Comparison of ENCODE assay signal across 8 cellular contexts in the genomic region with DNA sequence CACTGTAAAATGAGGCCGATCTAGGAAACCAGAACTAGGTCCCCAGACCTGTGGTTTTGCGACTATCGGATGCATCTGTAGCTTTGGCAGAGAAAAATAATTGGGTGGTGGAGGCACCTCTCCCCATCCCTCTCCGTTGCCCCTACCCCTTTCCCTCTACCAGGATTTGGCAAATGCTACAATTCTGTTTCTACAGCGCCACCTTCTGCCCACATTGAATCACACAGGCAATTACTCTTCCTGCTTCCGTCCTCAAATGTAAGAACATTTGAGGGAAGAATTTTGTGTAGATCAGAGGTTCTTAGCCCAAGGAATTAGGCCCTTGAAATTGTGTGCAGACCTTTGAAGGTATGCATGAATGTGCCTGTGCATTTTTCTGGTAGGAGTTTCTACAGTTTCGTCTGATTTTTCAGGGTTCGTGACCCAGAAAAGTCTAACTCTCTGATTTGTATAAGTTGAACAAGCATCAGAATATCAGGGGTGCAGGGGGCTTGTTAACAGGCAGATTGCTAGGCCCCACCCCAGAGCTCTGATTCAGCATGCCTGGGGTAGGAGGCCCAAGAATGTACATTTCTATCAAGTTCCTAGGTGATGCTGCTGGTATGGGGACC. TPM values are rescaled to one million over a fixed set of nuclear protein-coding genes. Genes with fewer than 3 reads are reported as not detected.
DNase-seq lines count a peak whose midpoint lies in the region; ATAC-seq, FAIRE-seq and TF ChIP-seq lines count a peak whose summit lies in the region.

No MANE protein-coding gene starts in this region.

- H3K9me3 Mint-ChIP-seq in WTC11, result no peaks in the 10 kb centered on the region

- no peak overlapping the region for H3K4me3 ChIP-seq in AG04449 (ENCODE audit: low read depth, low read length)
- H3K4me3 ChIP-seq in mesendoderm (ENCODE audit: low read length), result no peak overlapping the region
- H3K4me3 ChIP-seq in suprapubic skin, result no peak overlapping the region

- peak; percentile 28 for FAIRE-seq in GM12891 (lab: Jason Lieb, UNC)

- TF ChIP-seq CTCF in AG04449 (IDR thresholded peaks at IDR 0.05; ENCODE audit: insufficient read depth, low read length, missing control alignments) (peak; percentile 68), WTC11 (IDR thresholded peaks at IDR 0.05) (peak; percentile 46), suprapubic skin (IDR thresholded peaks at IDR 0.05) (peak; percentile 53 to 76)

- no peaks in the 10 kb centered on the region for H3K36me3 ChIP-seq in mesendoderm (ENCODE audit: control insufficient read depth, insufficient read depth, low read length)
- no peaks in the 10 kb centered on the region for H3K36me3 ChIP-seq in suprapubic skin

- TF ChIP-seq POLR2A in GM12891 (IDR thresholded peaks at IDR 0.05; ENCODE audit: low read depth, low read length) (no peak), suprapubic skin (IDR thresholded peaks at IDR 0.05) (no peak)

- H2AK5ac ChIP-seq in mesendoderm (ENCODE audit: low read length), result no peak overlapping the region

- no peak overlapping the region for H3K4me3 Mint-ChIP-seq in WTC11

- no CpG with 5 or more reads among the region's 8 CpGs for WGBS in mesendoderm (ENCODE audit: extremely low coverage, insufficient coverage, low lambda C conversion rate)
- 24% methylated on average over 8 of the region's 8 CpGs for WGBS in suprapubic skin

- H3K23ac ChIP-seq in mesendoderm (ENCODE audit: low read length), result no peak overlapping the region

- no peak overlapping the region for H4K8ac ChIP-seq in mesendoderm (ENCODE audit: low read depth, low read length)

- no peak overlapping the region for H3K27ac Mint-ChIP-seq in WTC11

- no peak overlapping the region for H3K56ac ChIP-seq in mesendoderm (ENCODE audit: low read length)

- peaks cover 63% of the 10 kb centered on the region for H3K27me3 Mint-ChIP-seq in WTC11 (ENCODE audit: low read depth)

- H4K5ac ChIP-seq in mesendoderm (ENCODE audit: low read length), result no peak overlapping the region

- no peaks in the 10 kb centered on the region for H3K79me1 ChIP-seq in mesendoderm (ENCODE audit: low read length)

- no peak overlapping the region for H3K18ac ChIP-seq in mesendoderm (ENCODE audit: low read length)

- no peak overlapping the region for H3K4me2 ChIP-seq in mesendoderm (ENCODE audit: low read length)

- H3K9me3 ChIP-seq in suprapubic skin, result no peaks in the 10 kb centered on the region

- ATAC-seq in WTC11, result peak; percentile 52
- ATAC-seq in GM18861 (IDR thresholded peaks at IDR 0.05; ENCODE audit: unreplicated experiment), result no peak

- POLR2A ChIA-PET in AG04449 (lab: Yijun Ruan, JAX) (interaction anchor here (0.6 kb wide), 1 partner anchor 120 kb away, joined by 3 read pairs; no protein-coding TSS in a partner anchor), WTC11 (lab: Charles Lee) (no interaction called here)

- H3K27ac ChIP-seq in mesendoderm (ENCODE audit: low read depth, low read length) (no peak overlapping the region), suprapubic skin (no peak overlapping the region)

- H2BK5ac ChIP-seq in mesendoderm (ENCODE audit: low read length), result no peak overlapping the region

- no peaks in the 10 kb centered on the region for H3K4me1 ChIP-seq in mesendoderm (ENCODE audit: control insufficient read depth, low read depth, low read length)
- H3K4me1 ChIP-seq in suprapubic skin, result peaks cover 7% of the 10 kb centered on the region

- no peak for TF ChIP-seq EP300 in suprapubic skin (IDR thresholded peaks at IDR 0.05)

- no peak overlapping the region for H3K4ac ChIP-seq in mesendoderm (ENCODE audit: low read depth, low read length)

- no peaks in the 10 kb centered on the region for H3K36me3 Mint-ChIP-seq in WTC11

- no peak overlapping the region for H2BK15ac ChIP-seq in mesendoderm (replicated peaks; ENCODE audit: low read depth)

- no peak for DNase-seq in AG04449 (ENCODE audit: low read depth, low spot score)
- no peak for DNase-seq in GM12891 (ENCODE audit: insufficient read length, low spot score)
- peak; percentile 60 for DNase-seq in NCI-H2227 treated with DMSO at 0.1 percent for 48 hours (lab: John Stamatoyannopoulos, UW)
- peak; percentile 81 for DNase-seq in WTC11 (ENCODE audit: low spot score)
- peak; percentile 73 for DNase-seq in ecto neural progenitor cell (ENCODE audit: low spot score)
- peak; percentile 78 for DNase-seq in mesendoderm
- DNase-seq in suprapubic skin (ENCODE audit: low spot score in 2 of 2), result peak; percentile 47 to 50

- CTCF ChIA-PET in AG04449 (lab: Yijun Ruan, JAX) (interaction anchor here (0.6 to 3.9 kb wide), 35 partner anchors 8 to 645 kb away, joined by 3 to 299 read pairs (median 9); a partner anchor contains a TSS), WTC11 (lab: Charles Lee) (interaction anchor here (0.9 to 8.0 kb wide), 14 partner anchors 10 to 260 kb away, joined by 3 to 159 read pairs (median 14); a partner anchor contains a TSS)

- no peaks in the 10 kb centered on the region for H3K79me2 ChIP-seq in mesendoderm (ENCODE audit: control insufficient read depth, insufficient read depth, low read length)

- peaks cover 5% of the 10 kb centered on the region for H3K27me3 ChIP-seq in mesendoderm (ENCODE audit: insufficient read depth, low read length, poor library complexity)
- H3K27me3 ChIP-seq in suprapubic skin, result peaks cover 9% of the 10 kb centered on the region

- H3K9ac ChIP-seq in mesendoderm (ENCODE audit: low read length), result no peak overlapping the region

- peaks cover 23% of the 10 kb centered on the region for H3K4me1 Mint-ChIP-seq in WTC11

- no peak overlapping the region for H2BK120ac ChIP-seq in mesendoderm (ENCODE audit: low read depth, low read length)

TF ChIP-seq in GM12891, 5 proteins besides CTCF, POLR2A, EP300 and RAD21:
- TF ChIP-seq POU2F2 (IDR thresholded peaks at IDR 0.05; ENCODE audit: low read depth, low read length), result no peak
- TF ChIP-seq TAF1 (IDR thresholded peaks at IDR 0.05; ENCODE audit: low read depth, low read length), result no peak
- TF ChIP-seq PAX5 (IDR thresholded peaks at IDR 0.05; ENCODE audit: insufficient read depth, low read length, severe bottlenecking), result no peak
- no peak for TF ChIP-seq POLR2AphosphoS5 (IDR thresholded peaks at IDR 0.05; ENCODE audit: low read depth, low read length)
- no peak for TF ChIP-seq SPI1 (IDR thresholded peaks at IDR 0.05; ENCODE audit: low read depth, low read length)

TF ChIP-seq in WTC11, 78 proteins besides CTCF, POLR2A, EP300 and RAD21 (continues in another document):
- TF ChIP-seq NR2C2 (CRISPR knock-in tag; IDR thresholded peaks at IDR 0.05) (no peak), HMGA2 (CRISPR knock-in tag; IDR thresholded peaks at IDR 0.05) (no peak), SP1 (CRISPR knock-in tag; conservative IDR thresholded peaks at IDR 0.05) (no peak), FOXK1 (CRISPR knock-in tag; IDR thresholded peaks at IDR 0.05) (no peak), PRRX2 (CRISPR knock-in tag; IDR thresholded peaks at IDR 0.05) (no peak), JUN (CRISPR knock-in tag; IDR thresholded peaks at IDR 0.05) (no peak)
- TF ChIP-seq, protein P1, sequence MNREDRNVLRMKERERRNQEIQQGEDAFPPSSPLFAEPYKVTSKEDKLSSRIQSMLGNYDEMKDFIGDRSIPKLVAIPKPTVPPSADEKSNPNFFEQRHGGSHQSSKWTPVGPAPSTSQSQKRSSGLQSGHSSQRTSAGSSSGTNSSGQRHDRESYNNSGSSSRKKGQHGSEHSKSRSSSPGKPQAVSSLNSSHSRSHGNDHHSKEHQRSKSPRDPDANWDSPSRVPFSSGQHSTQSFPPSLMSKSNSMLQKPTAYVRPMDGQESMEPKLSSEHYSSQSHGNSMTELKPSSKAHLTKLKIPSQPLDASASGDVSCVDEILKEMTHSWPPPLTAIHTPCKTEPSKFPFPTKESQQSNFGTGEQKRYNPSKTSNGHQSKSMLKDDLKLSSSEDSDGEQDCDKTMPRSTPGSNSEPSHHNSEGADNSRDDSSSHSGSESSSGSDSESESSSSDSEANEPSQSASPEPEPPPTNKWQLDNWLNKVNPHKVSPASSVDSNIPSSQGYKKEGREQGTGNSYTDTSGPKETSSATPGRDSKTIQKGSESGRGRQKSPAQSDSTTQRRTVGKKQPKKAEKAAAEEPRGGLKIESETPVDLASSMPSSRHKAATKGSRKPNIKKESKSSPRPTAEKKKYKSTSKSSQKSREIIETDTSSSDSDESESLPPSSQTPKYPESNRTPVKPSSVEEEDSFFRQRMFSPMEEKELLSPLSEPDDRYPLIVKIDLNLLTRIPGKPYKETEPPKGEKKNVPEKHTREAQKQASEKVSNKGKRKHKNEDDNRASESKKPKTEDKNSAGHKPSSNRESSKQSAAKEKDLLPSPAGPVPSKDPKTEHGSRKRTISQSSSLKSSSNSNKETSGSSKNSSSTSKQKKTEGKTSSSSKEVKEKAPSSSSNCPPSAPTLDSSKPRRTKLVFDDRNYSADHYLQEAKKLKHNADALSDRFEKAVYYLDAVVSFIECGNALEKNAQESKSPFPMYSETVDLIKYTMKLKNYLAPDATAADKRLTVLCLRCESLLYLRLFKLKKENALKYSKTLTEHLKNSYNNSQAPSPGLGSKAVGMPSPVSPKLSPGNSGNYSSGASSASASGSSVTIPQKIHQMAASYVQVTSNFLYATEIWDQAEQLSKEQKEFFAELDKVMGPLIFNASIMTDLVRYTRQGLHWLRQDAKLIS (CRISPR knock-in tag; IDR thresholded peaks at IDR 0.05; ENCODE audit: borderline replicate concordance), result no peak

RNA-seq across cellular contexts. Expression of a gene that starts 11.2 kb away (rescaled TPM):
- polyA plus RNA-seq in GM12891 (2012; ENCODE audit: low read depth, missing spikeins), result not detected
- total RNA-seq in WTC11 (2021) (not detected in 3 replicates), suprapubic skin (10 to 100 TPM; 22.7 to 66.9 (median 39.5) TPM)
- polyA plus RNA-seq in mesendoderm (2013, experiment 1 of 2), result not detected
- polyA plus RNA-seq in mesendoderm (2013, experiment 2 of 2), result not detected

RNA-seq across cellular contexts. Expression of a gene that starts 31.5 kb away (rescaled TPM):
- 0.14 TPM for polyA plus RNA-seq in GM12891 (2012; ENCODE audit: low read depth, missing spikeins)
- total RNA-seq in WTC11 (2021) (0.39 to 0.81 TPM (median 0.80 TPM) in 3 replicates), suprapubic skin (1 to 10 TPM in 2 of 4 donors, not detected in 2; 2.9 to 5.5 TPM)
- 0.72 TPM for polyA plus RNA-seq in mesendoderm (2013, experiment 1 of 2)
- 0.53 TPM for polyA plus RNA-seq in mesendoderm (2013, experiment 2 of 2)

RNA-seq across cellular contexts. Expression of a gene that starts 46.6 kb away (rescaled TPM):
- polyA plus RNA-seq in GM12891 (2012; ENCODE audit: low read depth, missing spikeins), result not detected
- total RNA-seq in WTC11 (2021) (not detected in 3 replicates), suprapubic skin (1 to 10 TPM; 1.2 to 5.8 (median 3.1) TPM)
- 0.04 TPM for polyA plus RNA-seq in mesendoderm (2013, experiment 1 of 2)
- polyA plus RNA-seq in mesendoderm (2013, experiment 2 of 2), result 0.03 TPM

RNA-seq across cellular contexts. Expression of a gene that starts 47.7 kb away (rescaled TPM):
- polyA plus RNA-seq in GM12891 (2012; ENCODE audit: low read depth, missing spikeins), result 24.3 TPM
- total RNA-seq in WTC11 (2021) (15.2 to 18.3 TPM (median 17.0 TPM) in 3 replicates), suprapubic skin (10 to 100 TPM; 19.7 to 31.0 (median 26.8) TPM)
- 28.9 TPM for polyA plus RNA-seq in mesendoderm (2013, experiment 1 of 2)
- polyA plus RNA-seq in mesendoderm (2013, experiment 2 of 2), result 31.3 TPM

Comparison
In these comparisons a context has a peak if more than half of its experiments do, and no peak if none do; other contexts are left out.
1. DNase-seq: peak in NCI-H2227 treated with DMSO at 0.1 percent for 48 hours (single experiment), WTC11 (single experiment), ecto neural progenitor cell (single experiment), mesendoderm (single experiment) and suprapubic skin (2 of 2); none in AG04449 (single experiment) and GM12891 (single experiment).
2. RNA of a gene that starts 11.2 kb away (total RNA-seq): 22.7 to 66.9 TPM in suprapubic skin; not detected in WTC11; every median in the first group is over 10 times any median in the second.
3. Peak in every context shown above with its lines, with median percentiles within 50 percentile points of each other: CTCF ChIP-seq.